ENCODE assay signal across 1 cellular context in genomic region chr4:81651500-81651899, GRCh38.
TF ChIP-seq lines count a peak whose summit lies in the region.

No MANE protein-coding gene starts in this region.

TF ChIP-seq in WTC11, 78 proteins besides CTCF, POLR2A, EP300 and RAD21 (continued from another document):
- TF ChIP-seq ZNF281 (CRISPR knock-in tag; IDR thresholded peaks at IDR 0.05) (no peak), HMGXB4 (CRISPR knock-in tag; IDR thresholded peaks at IDR 0.05) (no peak), MXD4 (CRISPR knock-in tag; IDR thresholded peaks at IDR 0.05; ENCODE audit: borderline replicate concordance) (no peak)
